In the genomic region with DNA sequence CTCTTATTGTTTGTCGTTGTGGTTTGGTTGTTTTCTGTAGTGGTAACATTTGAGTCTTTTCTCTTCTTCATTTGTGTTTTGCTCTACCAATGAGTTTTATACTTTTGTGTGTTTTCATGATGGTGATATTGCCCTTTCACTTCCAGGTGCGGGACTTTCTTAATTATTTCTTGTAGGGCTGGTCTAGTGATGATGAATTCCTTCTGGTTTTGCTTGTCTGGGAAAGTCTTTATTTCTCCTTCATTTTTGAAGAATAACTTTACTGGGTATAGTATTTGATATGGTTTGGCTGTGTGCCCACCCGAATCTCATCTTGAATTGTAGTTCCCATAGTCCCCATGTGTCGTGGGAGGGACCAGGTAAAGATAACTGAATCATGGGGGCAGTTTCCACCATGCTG, we compare ENCODE assay signal across 5 cellular contexts. TPM values are rescaled to one million over a fixed set of nuclear protein-coding genes. Genes with fewer than 3 reads are reported as not detected.
"Had no signal": no experiment of that assay in that cellular context is flagged by ENCODE, and none has a peak within 500 bp of the region (broad histone marks: within the 10 kb centered on the region; RNA-seq: fewer than 3 reads in every experiment).

No MANE protein-coding gene starts in this region.

- DNase-seq: GDM1, GF-D8 had no signal

- FAIRE-seq: G401.6, GM12892 had no signal

RNA-seq across cellular contexts. Expression of a gene that starts 6.8 kb away (rescaled TPM):
- total RNA-seq: G401 had no signal

RNA-seq across cellular contexts. Expression of a gene that starts 8.9 kb away (rescaled TPM):
- total RNA-seq: G401 had no signal

RNA-seq across cellular contexts. Expression of a gene that starts 24.3 kb away (rescaled TPM):
- total RNA-seq: G401 had no signal

RNA-seq across cellular contexts. Expression of a gene that starts 54.3 kb away (rescaled TPM):
- total RNA-seq: G401 had no signal
